In genomic region chr3:80232760-80233159, GRCh38 we compare ENCODE assay signal across 13 cellular contexts.
DNase-seq lines count a peak whose midpoint lies in the region; ATAC-seq and TF ChIP-seq lines count a peak whose summit lies in the region.
"Had no signal": no experiment of that assay in that cellular context is flagged by ENCODE, and none has a peak within 500 bp of the region (broad histone marks: within the 10 kb centered on the region; RNA-seq: fewer than 3 reads in every experiment).

No MANE protein-coding gene starts in this region.

- H3K27ac ChIP-seq in breast epithelium: no peak overlapping the region
- H3K27ac ChIP-seq in foreskin keratinocyte: no peak overlapping the region
- H3K27ac ChIP-seq in caudate nucleus (ENCODE audit: low read depth, low read length): no peak overlapping the region

- peak; percentile 80 for DNase-seq in MCF 10A (ENCODE audit: unreplicated experiment)
- DNase-seq in breast epithelium (ENCODE audit: low spot score in 2 of 2): no peak
- peak; percentile 4 for DNase-seq in adipocyte (ENCODE audit: low read depth)
- peak; percentile 85 to 93 for DNase-seq in foreskin keratinocyte
- DNase-seq in caudate nucleus (lab: John Stamatoyannopoulos, UW): no peak
- DNase-seq in NCI-H128 (lab: John Stamatoyannopoulos, UW; ENCODE audit: unreplicated experiment): no peak
- DNase-seq: left cardiac atrium; NCI-H1436 treated with DMSO at 0.1 percent for 48 hours; nucleus accumbens; stimulated activated CD4-positive, alpha-beta T cell treated with anti-CD3 and anti-CD28 coated beads, Interleukin-2, amount 100 ng/mL, for 24 hours; stimulated activated naive CD8-positive, alpha-beta T cell treated with anti-CD3 and anti-CD28 coated beads, Interleukin-15, Interleukin-2, amounts not matched to agents 100 U/mL and 50 U/mL, for 24 hours had no signal

- no peak overlapping the region for H3K4me3 Mint-ChIP-seq in MCF 10A (ENCODE audit: unreplicated experiment)

- no peak overlapping the region for H3K4me3 ChIP-seq in breast epithelium
- H3K4me3 ChIP-seq in adipocyte (ENCODE audit: low read length): no peak overlapping the region

- H3K27me3 ChIP-seq in breast epithelium: no peaks in the 10 kb centered on the region
- H3K27me3 ChIP-seq in adipocyte (replicated peaks; ENCODE audit: control insufficient read depth, insufficient read depth, low read length): no peaks in the 10 kb centered on the region
- no peaks in the 10 kb centered on the region for H3K27me3 ChIP-seq in foreskin keratinocyte

- peaks cover 10% of the 10 kb centered on the region for H3K4me1 Mint-ChIP-seq in MCF 10A (ENCODE audit: insufficient read depth, unreplicated experiment)

- peaks cover 18% of the 10 kb centered on the region for H3K9me3 Mint-ChIP-seq in MCF 10A (ENCODE audit: unreplicated experiment)

- H3K9me3 ChIP-seq in breast epithelium: no peaks in the 10 kb centered on the region
- H3K9me3 ChIP-seq in adipocyte (ENCODE audit: control insufficient read depth, low read length): peaks cover 8% of the 10 kb centered on the region

- intact Hi-C loops in MCF 10A (cut with micrococcal nuclease): no loop called here
- intact Hi-C loops in breast epithelium (cut with DNase I; ENCODE audit: low total_unique reads): no loop called here

- H3K36me3 Mint-ChIP-seq in MCF 10A (ENCODE audit: insufficient read depth, unreplicated experiment): no peaks in the 10 kb centered on the region

- no peak for TF ChIP-seq POLR2A in breast epithelium (IDR thresholded peaks at IDR 0.05)

- CTCF ChIA-PET in MCF 10A (lab: Yijun Ruan, JAX): interaction anchor here (1.5 kb wide), 1 partner anchor 10 kb away, joined by 5 read pairs; no protein-coding TSS in a partner anchor

- POLR2A ChIA-PET in MCF 10A (lab: Yijun Ruan, JAX): interaction anchor here (0.5 kb wide), 1 partner anchor 143 kb away, joined by 3 read pairs; no protein-coding TSS in a partner anchor

- peak; percentile 98 for ATAC-seq in foreskin keratinocyte
- ATAC-seq in GM18520 (IDR thresholded peaks at IDR 0.05; ENCODE audit: unreplicated experiment): no peak
- ATAC-seq in HG03521 (IDR thresholded peaks at IDR 0.05; ENCODE audit: unreplicated experiment): no peak
- ATAC-seq: stimulated activated naive CD8-positive, alpha-beta T cell treated with anti-CD3 and anti-CD28 coated beads, Interleukin-15, Interleukin-2, amounts not matched to agents 100 U/mL and 50 U/mL, for 24 hours had no signal

- H3K36me3 ChIP-seq in breast epithelium: no peaks in the 10 kb centered on the region
- no peaks in the 10 kb centered on the region for H3K36me3 ChIP-seq in adipocyte (ENCODE audit: control insufficient read depth, insufficient read depth, low read length, severe bottlenecking)

- H3K4me1 ChIP-seq in breast epithelium (no peaks in the 10 kb centered on the region), adipocyte (ENCODE audit: control insufficient read depth, insufficient read depth, low read length) (peaks cover 15% of the 10 kb centered on the region), foreskin keratinocyte (peaks cover 10% of the 10 kb centered on the region)

- no TSS peak for BruUV-seq in MCF 10A (replicated peaks; lab: Mats Ljungman, UMichigan)

- no peak for TF ChIP-seq CTCF in MCF 10A (IDR thresholded peaks at IDR 0.05; ENCODE audit: unreplicated experiment)
- no peak for TF ChIP-seq CTCF in breast epithelium (IDR thresholded peaks at IDR 0.05)
- no peak for TF ChIP-seq CTCF in foreskin keratinocyte (conservative IDR thresholded peaks at IDR 0.05)

- no peak overlapping the region for H3K9ac ChIP-seq in adipocyte (ENCODE audit: low read length)

- H3K27me3 Mint-ChIP-seq in MCF 10A (ENCODE audit: insufficient read depth, unreplicated experiment): no peaks in the 10 kb centered on the region

- H3K27ac Mint-ChIP-seq in MCF 10A (ENCODE audit: low read depth, unreplicated experiment): peak overlapping the region; percentile 57

Comparison
In these comparisons a context has a peak if more than half of its experiments do, and no peak if none do; other contexts are left out.
1. DNase-seq: peak in MCF 10A (single experiment), adipocyte (single experiment) and foreskin keratinocyte (2 of 2); none in breast epithelium (0 of 2), caudate nucleus (0 of 61) and NCI-H128 (single experiment).